In the genomic region with DNA sequence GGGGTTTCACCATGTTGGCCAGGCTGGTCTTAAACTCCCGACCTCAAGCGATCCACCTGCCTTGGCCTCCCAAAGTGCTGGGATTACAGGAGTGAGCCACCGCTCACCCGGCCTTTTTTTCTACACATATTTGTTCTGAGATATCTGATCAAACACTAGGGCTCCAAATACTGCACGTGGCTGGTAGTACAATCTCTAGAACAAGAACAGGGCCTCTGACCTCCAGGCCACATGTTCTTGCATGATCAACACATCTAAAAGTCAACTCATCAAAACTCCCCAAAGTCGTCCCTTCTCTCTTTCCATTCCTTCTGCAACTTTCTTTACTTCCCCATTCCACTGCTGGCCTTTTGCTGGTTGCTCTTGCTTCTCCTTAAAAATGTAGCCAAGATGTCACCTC, we compare ENCODE assay signal across 30 cellular contexts.
"Had no signal": no experiment of that assay in that cellular context is flagged by ENCODE, and none has a peak within 500 bp of the region (broad histone marks: within the 10 kb centered on the region; RNA-seq: fewer than 3 reads in every experiment).

No MANE protein-coding gene starts in this region.

- H3K4me1 ChIP-seq: lower lobe of right lung, right lobe of liver, suprapubic skin had no signal

- DNase-seq: activated CD4-positive, alpha-beta T cell treated with anti-CD3 and anti-CD28 coated beads, Interleukin-2, amount 10 ng/mL, durations not matched to agents 7 days and 5 days; activated CD4-positive, CD25-positive, alpha-beta regulatory T cell treated with anti-CD3 and anti-CD28 coated beads, Interleukin-2, amount 50 U/mL, for 72 hours; activated CD8-positive, alpha-beta T cell treated with anti-CD3 and anti-CD28 coated beads, Interleukin-2, amount 10 ng/mL, durations not matched to agents 7 days and 5 days; activated gamma-delta T cell treated with Interleukin-2 at 50 U/mL for 16 hours; aorta; caudate nucleus; effector memory CD8-positive, alpha-beta T cell; foreskin melanocyte; immature natural killer cell; lower lobe of right lung; mesendoderm; mucosa of descending colon; occipital lobe; right lobe of liver; stimulated activated CD4-positive, alpha-beta T cell treated with anti-CD3 and anti-CD28 coated beads, Interleukin-1b, Interleukin-23, amount 100 ng/mL, for 48 hours; stomach; T-helper 9 cell had no signal

- H3K27ac Mint-ChIP-seq: activated CD4-positive, alpha-beta T cell treated with anti-CD3 and anti-CD28 coated beads, Interleukin-2, amount 10 ng/mL, durations not matched to agents 7 days and 5 days; activated CD8-positive, alpha-beta T cell treated with anti-CD3 and anti-CD28 coated beads, Interleukin-2, amount 10 ng/mL, durations not matched to agents 7 days and 5 days; activated naive CD4-positive, alpha-beta T cell treated with anti-CD3 and anti-CD28 coated beads, Interleukin-2, amount 50 U/mL, for 24 hours; activated T-helper 1 cell treated with anti-CD3 and anti-CD28 coated beads, Interleukin-12 subunit alpha, Interleukin-12 subunit beta, Interleukin-2, Interleukin-4 antibody, amounts not matched to agents 30 ng/mL and 10 ng/mL and 1 ng/mL, durations not matched to agents 14 hours and 24 hours and 36 hours; brain; effector memory CD8-positive, alpha-beta T cell; immature natural killer cell had no signal

- FAIRE-seq: endothelial cell of umbilical vein, urothelium cell line had no signal

- H3K4me1 Mint-ChIP-seq: activated naive CD4-positive, alpha-beta T cell treated with anti-CD3 and anti-CD28 coated beads, Interleukin-2, amount 50 U/mL, for 24 hours; immature natural killer cell had no signal

- H3K4me3 Mint-ChIP-seq: activated CD4-positive, alpha-beta T cell treated with anti-CD3 and anti-CD28 coated beads, Interleukin-2, amount 10 ng/mL, durations not matched to agents 7 days and 5 days; activated CD8-positive, alpha-beta T cell treated with anti-CD3 and anti-CD28 coated beads, Interleukin-2, amount 10 ng/mL, durations not matched to agents 7 days and 5 days; activated naive CD4-positive, alpha-beta T cell treated with anti-CD3 and anti-CD28 coated beads, Interleukin-2, amount 50 U/mL, for 24 hours; activated T-helper 1 cell treated with anti-CD3 and anti-CD28 coated beads, Interleukin-12 subunit alpha, Interleukin-12 subunit beta, Interleukin-2, Interleukin-4 antibody, amounts not matched to agents 30 ng/mL and 10 ng/mL and 1 ng/mL, durations not matched to agents 14 hours and 24 hours and 36 hours; brain; effector memory CD8-positive, alpha-beta T cell; immature natural killer cell; neural crest cell had no signal

- ATAC-seq: activated CD8-positive, alpha-beta T cell treated with anti-CD3 and anti-CD28 coated beads, Interleukin-2, amount 10 ng/mL, durations not matched to agents 7 days and 5 days; effector memory CD8-positive, alpha-beta T cell; esophagus mucosa; left lobe of liver; lower lobe of right lung; mucosa of descending colon had no signal

- H3K9me3 Mint-ChIP-seq: activated CD4-positive, alpha-beta T cell treated with anti-CD3 and anti-CD28 coated beads, Interleukin-2, amount 10 ng/mL, durations not matched to agents 7 days and 5 days; activated naive CD4-positive, alpha-beta T cell treated with anti-CD3 and anti-CD28 coated beads, Interleukin-2, amount 50 U/mL, for 24 hours; effector memory CD8-positive, alpha-beta T cell had no signal

- H3K27me3 ChIP-seq: hepatocyte, right lobe of liver, stomach, suprapubic skin, tibial nerve had no signal

- H3K36me3 Mint-ChIP-seq: brain had no signal

- H3K9me3 ChIP-seq: lower lobe of right lung, mucosa of descending colon, right lobe of liver, stomach, suprapubic skin, tibial nerve had no signal

- H3K36me3 ChIP-seq: lower lobe of right lung, right lobe of liver, stomach, suprapubic skin, tibial nerve had no signal

- H2AFZ ChIP-seq: hepatocyte had no signal

- H3K27ac ChIP-seq: hepatocyte, lower lobe of right lung, right lobe of liver, skin epidermis, stomach, suprapubic skin, tibial nerve, VCaP had no signal

- H3K4me2 ChIP-seq: hepatocyte had no signal

- H3K79me2 ChIP-seq: hepatocyte had no signal

- H3K27me3 Mint-ChIP-seq: activated CD4-positive, alpha-beta T cell treated with anti-CD3 and anti-CD28 coated beads, Interleukin-2, amount 10 ng/mL, durations not matched to agents 7 days and 5 days had no signal

- H3K4me3 ChIP-seq: hepatocyte, lower lobe of right lung, mucosa of descending colon, right lobe of liver, skin epidermis, stomach, suprapubic skin, tibial nerve had no signal
